2 cellular contexts compared by ENCODE assay signal in the genomic region with DNA sequence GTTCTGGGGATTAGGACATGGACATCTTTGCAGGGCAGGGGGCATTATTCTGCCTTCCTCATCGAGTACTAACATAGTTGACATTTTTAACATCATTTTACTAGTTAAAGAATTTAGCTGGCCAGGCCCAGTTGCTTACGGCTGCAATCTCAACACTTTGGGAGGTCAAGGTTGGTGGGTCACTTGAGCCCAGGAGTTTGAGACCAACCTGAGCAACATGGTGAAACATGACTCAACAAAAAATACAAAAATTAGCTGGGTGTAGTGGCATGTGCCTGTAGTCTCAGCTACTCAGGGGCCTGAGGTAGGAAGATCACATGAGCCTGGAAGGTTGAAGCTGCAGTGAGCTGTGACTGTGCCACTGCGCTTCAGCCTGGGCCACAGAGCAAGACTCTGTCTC.
TF ChIP-seq lines count a peak whose summit lies in the region.

No MANE protein-coding gene starts in this region.

TF ChIP-seq in HCT116, 20 proteins besides CTCF, POLR2A, EP300 and RAD21:
- TF ChIP-seq SP1 (IDR thresholded peaks at IDR 0.05; ENCODE audit: low read depth) (no peak), EZH2phosphoT487 (IDR thresholded peaks at IDR 0.05; ENCODE audit: borderline replicate concordance) (no peak), SRF (IDR thresholded peaks at IDR 0.05; ENCODE audit: low read depth) (no peak), FOSL1 (IDR thresholded peaks at IDR 0.05; ENCODE audit: low read depth) (no peak), YY1 (IDR thresholded peaks at IDR 0.05; ENCODE audit: extremely low read depth, insufficient replicate concordance, low read depth, low read length) (no peak), ATF3 (IDR thresholded peaks at IDR 0.05) (no peak), TCF7L2 (IDR thresholded peaks at IDR 0.05; ENCODE audit: borderline replicate concordance, extremely low read depth, insufficient read depth, insufficient read length) (no peak), POLR2AphosphoS5 (IDR thresholded peaks at IDR 0.05; ENCODE audit: low read depth, low read length) (no peak), MAX (IDR thresholded peaks at IDR 0.05) (no peak), ZFX (IDR thresholded peaks at IDR 0.05) (no peak), CBX3 (IDR thresholded peaks at IDR 0.05; ENCODE audit: low read depth) (no peak), SIN3A (IDR thresholded peaks at IDR 0.05; ENCODE audit: low read depth) (no peak), JUND (IDR thresholded peaks at IDR 0.05) (no peak), EZH2 (IDR thresholded peaks at IDR 0.05) (no peak), ELF1 (IDR thresholded peaks at IDR 0.05; ENCODE audit: borderline replicate concordance, low read depth) (no peak), CEBPB (IDR thresholded peaks at IDR 0.05; ENCODE audit: low read depth) (no peak), ZNF274 (IDR thresholded peaks at IDR 0.05; ENCODE audit: low read depth, low read length) (no peak), EGR1 (IDR thresholded peaks at IDR 0.05; ENCODE audit: low read depth) (no peak)
- TF ChIP-seq, protein P1, sequence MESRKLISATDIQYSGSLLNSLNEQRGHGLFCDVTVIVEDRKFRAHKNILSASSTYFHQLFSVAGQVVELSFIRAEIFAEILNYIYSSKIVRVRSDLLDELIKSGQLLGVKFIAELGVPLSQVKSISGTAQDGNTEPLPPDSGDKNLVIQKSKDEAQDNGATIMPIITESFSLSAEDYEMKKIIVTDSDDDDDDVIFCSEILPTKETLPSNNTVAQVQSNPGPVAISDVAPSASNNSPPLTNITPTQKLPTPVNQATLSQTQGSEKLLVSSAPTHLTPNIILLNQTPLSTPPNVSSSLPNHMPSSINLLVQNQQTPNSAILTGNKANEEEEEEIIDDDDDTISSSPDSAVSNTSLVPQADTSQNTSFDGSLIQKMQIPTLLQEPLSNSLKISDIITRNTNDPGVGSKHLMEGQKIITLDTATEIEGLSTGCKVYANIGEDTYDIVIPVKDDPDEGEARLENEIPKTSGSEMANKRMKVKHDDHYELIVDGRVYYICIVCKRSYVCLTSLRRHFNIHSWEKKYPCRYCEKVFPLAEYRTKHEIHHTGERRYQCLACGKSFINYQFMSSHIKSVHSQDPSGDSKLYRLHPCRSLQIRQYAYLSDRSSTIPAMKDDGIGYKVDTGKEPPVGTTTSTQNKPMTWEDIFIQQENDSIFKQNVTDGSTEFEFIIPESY (IDR thresholded peaks at IDR 0.05; ENCODE audit: extremely low read depth, insufficient replicate concordance, low read length) = no peak
- TF ChIP-seq, protein P2, sequence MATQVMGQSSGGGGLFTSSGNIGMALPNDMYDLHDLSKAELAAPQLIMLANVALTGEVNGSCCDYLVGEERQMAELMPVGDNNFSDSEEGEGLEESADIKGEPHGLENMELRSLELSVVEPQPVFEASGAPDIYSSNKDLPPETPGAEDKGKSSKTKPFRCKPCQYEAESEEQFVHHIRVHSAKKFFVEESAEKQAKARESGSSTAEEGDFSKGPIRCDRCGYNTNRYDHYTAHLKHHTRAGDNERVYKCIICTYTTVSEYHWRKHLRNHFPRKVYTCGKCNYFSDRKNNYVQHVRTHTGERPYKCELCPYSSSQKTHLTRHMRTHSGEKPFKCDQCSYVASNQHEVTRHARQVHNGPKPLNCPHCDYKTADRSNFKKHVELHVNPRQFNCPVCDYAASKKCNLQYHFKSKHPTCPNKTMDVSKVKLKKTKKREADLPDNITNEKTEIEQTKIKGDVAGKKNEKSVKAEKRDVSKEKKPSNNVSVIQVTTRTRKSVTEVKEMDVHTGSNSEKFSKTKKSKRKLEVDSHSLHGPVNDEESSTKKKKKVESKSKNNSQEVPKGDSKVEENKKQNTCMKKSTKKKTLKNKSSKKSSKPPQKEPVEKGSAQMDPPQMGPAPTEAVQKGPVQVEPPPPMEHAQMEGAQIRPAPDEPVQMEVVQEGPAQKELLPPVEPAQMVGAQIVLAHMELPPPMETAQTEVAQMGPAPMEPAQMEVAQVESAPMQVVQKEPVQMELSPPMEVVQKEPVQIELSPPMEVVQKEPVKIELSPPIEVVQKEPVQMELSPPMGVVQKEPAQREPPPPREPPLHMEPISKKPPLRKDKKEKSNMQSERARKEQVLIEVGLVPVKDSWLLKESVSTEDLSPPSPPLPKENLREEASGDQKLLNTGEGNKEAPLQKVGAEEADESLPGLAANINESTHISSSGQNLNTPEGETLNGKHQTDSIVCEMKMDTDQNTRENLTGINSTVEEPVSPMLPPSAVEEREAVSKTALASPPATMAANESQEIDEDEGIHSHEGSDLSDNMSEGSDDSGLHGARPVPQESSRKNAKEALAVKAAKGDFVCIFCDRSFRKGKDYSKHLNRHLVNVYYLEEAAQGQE (IDR thresholded peaks at IDR 0.05; ENCODE audit: low read depth) = no peak

TF ChIP-seq in H1, 55 proteins besides CTCF, POLR2A, EP300 and RAD21:
- TF ChIP-seq GTF2F1 (IDR thresholded peaks at IDR 0.05; ENCODE audit: borderline replicate concordance, low read depth, low read length) (no peak), BACH1 (IDR thresholded peaks at IDR 0.05; ENCODE audit: low read length) (peak; percentile 25; the same call in 1 of the 2 replicates)
